16 cellular contexts compared by ENCODE assay signal in the genomic region with DNA sequence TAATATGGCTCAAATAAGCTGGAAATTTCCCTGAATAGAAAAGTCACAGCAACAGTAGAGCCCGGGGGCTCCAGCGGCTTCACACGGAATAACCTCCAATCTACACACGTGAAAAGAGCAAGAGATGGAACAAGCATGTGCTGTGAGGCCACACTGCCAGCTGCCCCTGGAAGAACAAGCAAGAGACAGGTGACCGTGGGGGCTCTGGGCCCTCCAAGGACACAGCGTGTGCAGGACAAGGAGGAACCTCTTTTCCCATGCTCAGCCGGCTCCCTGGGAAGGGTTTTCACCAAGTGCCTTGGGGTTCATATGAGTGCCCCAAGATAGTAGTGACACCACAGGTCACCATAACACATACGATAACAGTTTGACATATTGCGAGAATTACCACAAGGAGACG.
"Had no signal": no experiment of that assay in that cellular context is flagged by ENCODE, and none has a peak within 500 bp of the region (broad histone marks: within the 10 kb centered on the region; RNA-seq: fewer than 3 reads in every experiment).

No MANE protein-coding gene starts in this region.

- H3K4me1 ChIP-seq: foreskin keratinocyte had no signal

- DNase-seq: activated CD4-positive, alpha-beta T cell treated with anti-CD3 and anti-CD28 coated beads for 36 hours; activated CD4-positive, alpha-beta T cell treated with anti-CD3 and anti-CD28 coated beads, Interleukin-2, amount 50 U/mL, for 48 hours; foreskin keratinocyte; midbrain; nucleus accumbens; stimulated activated CD4-positive, alpha-beta T cell treated with anti-CD3 and anti-CD28 coated beads, Interleukin-15, amount 100 ng/mL, for 24 hours; stimulated activated CD4-positive, alpha-beta T cell treated with anti-CD3 and anti-CD28 coated beads, Interleukin-2, amount 100 ng/mL, for 48 hours had no signal

- H2AFZ ChIP-seq: hepatocyte had no signal

- H3K27me3 ChIP-seq: foreskin keratinocyte, hepatocyte had no signal

- ATAC-seq: activated CD4-positive, alpha-beta T cell treated with anti-CD3 and anti-CD28 coated beads for 36 hours; foreskin keratinocyte; left colon had no signal

- H3K79me2 ChIP-seq: hepatocyte had no signal

- H3K4me2 ChIP-seq: hepatocyte had no signal

- FAIRE-seq: bronchial epithelial cell, TTC549, urothelium cell line had no signal

- H3K27ac ChIP-seq: epithelial cell of prostate, foreskin keratinocyte, hepatocyte, SK-N-MC, skin epidermis had no signal

- H3K4me3 ChIP-seq: hepatocyte, lung, SK-N-MC, skin epidermis had no signal
